ENCODE assay signal across 19 cellular contexts in genomic region chr17:28141333-28141732, GRCh38.
DNase-seq lines count a peak whose midpoint lies in the region; ATAC-seq, FAIRE-seq and TF ChIP-seq lines count a peak whose summit lies in the region.
"Had no signal": no experiment of that assay in that cellular context is flagged by ENCODE, and none has a peak within 500 bp of the region (broad histone marks: within the 10 kb centered on the region; RNA-seq: fewer than 3 reads in every experiment).

No MANE protein-coding gene starts in this region.

- no peak for TF ChIP-seq RAD21 in A549 (conservative IDR thresholded peaks at IDR 0.05 in 1 of 2, IDR thresholded peaks at IDR 0.05 in 1 of 2)

- POLR2A ChIA-PET in A549 (lab: Yijun Ruan, JAX) = no interaction called here
- POLR2A ChIA-PET in HEK293T (lab: Yijun Ruan, JAX) = no interaction called here

- H3K36me3 ChIP-seq in ovary = no peaks in the 10 kb centered on the region

- H3K9me3 ChIP-seq in A549 = no peaks in the 10 kb centered on the region
- no peaks in the 10 kb centered on the region for H3K9me3 ChIP-seq in ovary
- H3K9me3 ChIP-seq: SJSA1 had no signal

- CTCF ChIA-PET in A549 (lab: Yijun Ruan, JAX) = interaction anchor here (0.8 to 1.6 kb wide), 3 partner anchors 9 to 35 kb away, joined by 3 to 5 read pairs (median 3); no protein-coding TSS in a partner anchor
- CTCF ChIA-PET in HEK293T (lab: Yijun Ruan, JAX) = interaction anchor here (0.6 kb wide), 1 partner anchor 354 kb away, joined by 3 read pairs; no protein-coding TSS in a partner anchor

- H3K4me2 ChIP-seq in A549 = no peak overlapping the region
- H3K4me2 ChIP-seq: KMS-11 had no signal

- peak; percentile 96 for FAIRE-seq in A549 (lab: Jason Lieb, UNC)

- 88% methylated on average over 3 of the region's 3 CpGs for WGBS in A549 (ENCODE audit: missing lambda C conversion rate)
- WGBS in ovary, 3 donors = 80 to 88% (median 85%) methylated on average over 3 of the region's 3 CpGs

- ATAC-seq in A549 (no peak), GM18861 (IDR thresholded peaks at IDR 0.05; ENCODE audit: unreplicated experiment) (no peak)
- ATAC-seq: Panc1 had no signal

- intact Hi-C loops in ovary (cut with DNase I) = no loop called here

- DNase-seq in A549 (ENCODE audit: low read depth in 1 of 2, low spot score in 1 of 2) (no peak), HEK293T (ENCODE audit: extremely low spot score) (peak; percentile 7), ovary (no peak), NCI-H1694 treated with DMSO at 0.1 percent for 48 hours (lab: John Stamatoyannopoulos, UW) (no peak), GM03348 (ENCODE audit: low spot score) (no peak)
- DNase-seq: C1 segment of cervical spinal cord; CD8-positive, alpha-beta memory T cell; DMS79; HFFc6; MV-4-11; NCI-H1417 treated with DMSO at 0.1 percent for 48 hours; NCI-H2081; NCI-H446 had no signal

- no peak for TF ChIP-seq EP300 in A549 (IDR thresholded peaks at IDR 0.05)
- TF ChIP-seq EP300 in ovary (IDR thresholded peaks at IDR 0.05) = no peak

- no peak for TF ChIP-seq CTCF in A549 (IDR thresholded peaks at IDR 0.05)
- no peak for TF ChIP-seq CTCF in ovary (IDR thresholded peaks at IDR 0.05)

- TF ChIP-seq POLR2A in A549 (IDR thresholded peaks at IDR 0.05; ENCODE audit: low read length) = no peak
- TF ChIP-seq POLR2A in ovary (IDR thresholded peaks at IDR 0.05) = no peak

- H3K4me3 ChIP-seq in A549 = no peak overlapping the region
- H3K4me3 ChIP-seq in ovary = no peak overlapping the region
- H3K4me3 ChIP-seq: SJSA1 had no signal

- no peak overlapping the region for H3K27ac ChIP-seq in A549
- H3K27ac ChIP-seq in angular gyrus (ENCODE audit: low read depth, low read length) = peak overlapping the region; percentile 77
- peak overlapping the region; percentile 71 for H3K27ac ChIP-seq in layer of hippocampus (ENCODE audit: low read depth, low read length)
- no peak overlapping the region for H3K27ac ChIP-seq in ovary
- H3K27ac ChIP-seq: KMS-11, SJSA1 had no signal

- H3K4me1 ChIP-seq in A549 = peaks cover 4% of the 10 kb centered on the region; the same call in 1 of the 3 replicates
- H3K4me1 ChIP-seq in ovary (ENCODE audit: insufficient read depth) = no peaks in the 10 kb centered on the region

- H3K27me3 ChIP-seq in layer of hippocampus (ENCODE audit: control insufficient read depth, insufficient read depth, low read length) = no peaks in the 10 kb centered on the region
- H3K27me3 ChIP-seq in ovary = no peaks in the 10 kb centered on the region
- H3K27me3 ChIP-seq: SJSA1 had no signal

TF ChIP-seq in A549, 52 proteins besides CTCF, POLR2A, EP300 and RAD21:
- no peak for TF ChIP-seq HOXA7 (CRISPR knock-in tag; IDR thresholded peaks at IDR 0.05)
- no peak for TF ChIP-seq ZC3H11A (IDR thresholded peaks at IDR 0.05)
- no peak for TF ChIP-seq FOSL2 (IDR thresholded peaks at IDR 0.05)
- no peak for TF ChIP-seq FOSL2 (CRISPR knock-in tag; IDR thresholded peaks at IDR 0.05)
- TF ChIP-seq CHD2 (IDR thresholded peaks at IDR 0.05; ENCODE audit: low read length, partially characterized antibody) = no peak
- TF ChIP-seq RCOR1 (IDR thresholded peaks at IDR 0.05; ENCODE audit: low read depth, low read length) = no peak
- no peak for TF ChIP-seq RARB (CRISPR knock-in tag; IDR thresholded peaks at IDR 0.05)
- no peak for TF ChIP-seq POLR2AphosphoS2 (conservative IDR thresholded peaks at IDR 0.05; ENCODE audit: low read length)
- TF ChIP-seq HDAC2 (IDR thresholded peaks at IDR 0.05) = no peak
- no peak for TF ChIP-seq ESRRA (IDR thresholded peaks at IDR 0.05; ENCODE audit: borderline replicate concordance, low read length)
- TF ChIP-seq KDM5A (IDR thresholded peaks at IDR 0.05) = no peak
- no peak for TF ChIP-seq HEYL (CRISPR knock-in tag; IDR thresholded peaks at IDR 0.05)
- no peak for TF ChIP-seq EHF (CRISPR knock-in tag; IDR thresholded peaks at IDR 0.05)

TF ChIP-seq in HEK293T, 16 proteins besides CTCF, POLR2A, EP300 and RAD21:
- no peak for TF ChIP-seq ZNF384 (IDR thresholded peaks at IDR 0.05)

Comparison
In these comparisons a context has a peak if more than half of its experiments do, and no peak if none do; other contexts are left out.
1. H3K27ac ChIP-seq: peak in angular gyrus (single experiment) and layer of hippocampus (single experiment); none in A549 (0 of 2) and ovary (0 of 2).